10 cellular contexts compared by ENCODE assay signal in genomic region chr3:59839810-59840515, GRCh38.
DNase-seq lines count a peak whose midpoint lies in the region; ATAC-seq and TF ChIP-seq lines count a peak whose summit lies in the region.
"Had no signal": no experiment of that assay in that cellular context is flagged by ENCODE, and none has a peak within 500 bp of the region (broad histone marks: within the 10 kb centered on the region; RNA-seq: fewer than 3 reads in every experiment).

No MANE protein-coding gene starts in this region.

- H3K27ac ChIP-seq in heart right ventricle: no peak overlapping the region

- peak; percentile 8 to 10 for DNase-seq in stimulated activated CD8-positive, alpha-beta memory T cell treated with anti-CD3 and anti-CD28 coated beads, Interleukin-15, amount 100 ng/mL, for 48 hours (ENCODE audit: low read depth in 2 of 2)
- no peak for DNase-seq in stimulated activated CD8-positive, alpha-beta memory T cell treated with anti-CD3 and anti-CD28 coated beads, Interleukin-4, amount 100 ng/mL, for 48 hours
- DNase-seq in NOMO-1 treated with DMSO at 0.1 percent for 48 hours (lab: John Stamatoyannopoulos, UW; ENCODE audit: unreplicated experiment): peak; percentile 86
- DNase-seq in AML-193 (lab: John Stamatoyannopoulos, UW): no peak
- no peak for DNase-seq in heart right ventricle
- DNase-seq in NCI-H2227 (lab: John Stamatoyannopoulos, UW; ENCODE audit: unreplicated experiment): no peak
- DNase-seq in foreskin fibroblast: no peak
- DNase-seq: SK-N-SH had no signal

- 69 to 71% methylated on average over 1 of the region's 1 CpG for WGBS in heart right ventricle, 2 donors

- peaks cover 0 to 10% (median 0%) of the 10 kb centered on the region in 9 donors for H3K4me1 ChIP-seq in heart right ventricle

- intact Hi-C loops in heart right ventricle (cut with DNase I): no loop called here

- no peaks in the 10 kb centered on the region for H3K9me3 ChIP-seq in heart right ventricle
- H3K9me3 ChIP-seq: SK-N-SH had no signal

- H3K36me3 ChIP-seq in heart right ventricle: no peaks in the 10 kb centered on the region

- no peaks in the 10 kb centered on the region for H3K27me3 ChIP-seq in heart right ventricle

- H3K4me3 ChIP-seq in heart right ventricle (no peak overlapping the region), foreskin fibroblast (ENCODE audit: low read depth in 1 of 2, low read length in 2 of 2) (no peak overlapping the region)

- no peak for TF ChIP-seq CTCF in heart right ventricle (IDR thresholded peaks at IDR 0.05)
- TF ChIP-seq CTCF in foreskin fibroblast (IDR thresholded peaks at IDR 0.05; ENCODE audit: low read depth, low read length): no peak

- ATAC-seq in HG02870 (IDR thresholded peaks at IDR 0.05; ENCODE audit: unreplicated experiment): peak; percentile 89
- ATAC-seq in heart right ventricle: no peak
- ATAC-seq: sciatic nerve had no signal

Comparison
In these comparisons a context has a peak if more than half of its experiments do, and no peak if none do; other contexts are left out.
1. DNase-seq: peak in stimulated activated CD8-positive, alpha-beta memory T cell treated with anti-CD3 and anti-CD28 coated beads, Interleukin-15, amount 100 ng/mL, for 48 hours (2 of 2) and NOMO-1 treated with DMSO at 0.1 percent for 48 hours (single experiment); none in stimulated activated CD8-positive, alpha-beta memory T cell treated with anti-CD3 and anti-CD28 coated beads, Interleukin-4, amount 100 ng/mL, for 48 hours (single experiment), AML-193 (0 of 2), heart right ventricle (0 of 2), NCI-H2227 (single experiment) and foreskin fibroblast (0 of 2).